In the genomic region with DNA sequence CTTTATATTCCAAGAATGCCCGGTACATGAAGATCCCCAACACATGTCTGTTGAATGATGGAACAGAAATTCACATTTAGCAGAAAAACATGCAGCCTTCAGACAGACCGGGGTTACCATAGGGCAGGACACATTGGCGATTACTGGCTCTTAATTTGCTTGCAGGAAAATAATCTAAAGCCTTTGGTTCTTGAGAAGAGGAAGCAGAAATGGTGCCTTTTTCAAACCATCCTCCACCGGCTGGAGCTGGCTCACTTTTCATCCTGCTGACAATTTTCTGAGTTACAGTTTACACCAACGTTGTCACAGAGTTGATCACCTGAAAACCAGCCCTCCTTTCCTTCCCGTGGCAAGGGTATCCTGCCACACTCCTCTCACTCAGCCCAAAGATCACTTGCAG, we compare ENCODE assay signal across 9 cellular contexts. TPM values are rescaled to one million over a fixed set of nuclear protein-coding genes. Genes with fewer than 3 reads are reported as not detected.
DNase-seq lines count a peak whose midpoint lies in the region; ATAC-seq and TF ChIP-seq lines count a peak whose summit lies in the region.
"Had no signal": no experiment of that assay in that cellular context is flagged by ENCODE, and none has a peak within 500 bp of the region (broad histone marks: within the 10 kb centered on the region; RNA-seq: fewer than 3 reads in every experiment).

No MANE protein-coding gene starts in this region.

- H3K4me3 Mint-ChIP-seq in activated naive CD4-positive, alpha-beta T cell treated with anti-CD3 and anti-CD28 coated beads for 36 hours, result peak overlapping the region; percentile 75
- H3K4me3 Mint-ChIP-seq in T-cell (peak overlapping the region; percentile 89 to 93 (median 90)), glutamatergic neuron (ENCODE audit: unreplicated experiment) (peak overlapping the region; percentile 92), Calu3 (ENCODE audit: low read depth, unreplicated experiment) (no peak overlapping the region)

- H3K9me3 Mint-ChIP-seq in activated naive CD4-positive, alpha-beta T cell treated with anti-CD3 and anti-CD28 coated beads for 36 hours, result no peaks in the 10 kb centered on the region
- H3K9me3 Mint-ChIP-seq in T-cell (no peaks in the 10 kb centered on the region), glutamatergic neuron (ENCODE audit: unreplicated experiment) (peaks cover 6% of the 10 kb centered on the region), Calu3 (ENCODE audit: low read depth, unreplicated experiment) (no peaks in the 10 kb centered on the region)

- no peaks in the 10 kb centered on the region for H3K9me3 ChIP-seq in thymus (ENCODE audit: control insufficient read depth)

- peaks cover 7% of the 10 kb centered on the region for H3K4me1 ChIP-seq in thymus (ENCODE audit: control insufficient read depth, insufficient read depth, low read length)

- no peak for ATAC-seq in T-cell (replicated peaks in 1 of 4)

- intact Hi-C loops in activated naive CD4-positive, alpha-beta T cell treated with anti-CD3 and anti-CD28 coated beads for 36 hours (cut with micrococcal nuclease), result loop anchor here (5.0 kb wide), 1 partner anchor 610 kb away; a partner anchor contains a TSS
- intact Hi-C loops in Calu3 (cut with micrococcal nuclease; ENCODE audit: unreplicated experiment), result no loop called here

- no TSS peak for BruUV-seq in Calu3 (replicated peaks; lab: Mats Ljungman, UMichigan)

- no peak for DNase-seq in activated naive CD4-positive, alpha-beta T cell treated with anti-CD3 and anti-CD28 coated beads for 36 hours
- no peak for DNase-seq in activated naive CD4-positive, alpha-beta T cell treated with Interleukin-2 at 50 U/mL for 16 hours
- DNase-seq in T-cell (no peak), glutamatergic neuron (no peak), G401 (ENCODE audit: low spot score) (no peak), Calu3 (no peak), NCI-H2107 (lab: John Stamatoyannopoulos, UW) (no peak)
- DNase-seq: NCI-H226 had no signal

- CTCF ChIA-PET in activated naive CD4-positive, alpha-beta T cell treated with anti-CD3 and anti-CD28 coated beads for 36 hours (lab: Charles Lee), result interaction anchor here (0.6 kb wide), 1 partner anchor 1216 kb away, joined by 4 read pairs; no protein-coding TSS in a partner anchor
- CTCF ChIA-PET in T-cell (lab: Charles Lee) (no interaction called here), Calu3 (lab: Charles Lee) (interaction anchor here (0.6 kb wide), 1 partner anchor 372 kb away, joined by 3 read pairs; no protein-coding TSS in a partner anchor)

- POLR2A ChIA-PET in T-cell (lab: Charles Lee), result interaction anchor here in 1 of 2 donors (0.7 kb wide), 1 partner anchor 86 kb away, joined by 8 read pairs; no protein-coding TSS in a partner anchor

- TF ChIP-seq CTCF in glutamatergic neuron (IDR thresholded peaks at IDR 0.05; ENCODE audit: partially characterized antibody, unreplicated experiment) (no peak), Calu3 (IDR thresholded peaks at IDR 0.05; ENCODE audit: unreplicated experiment) (no peak)

- H3K36me3 Mint-ChIP-seq in activated naive CD4-positive, alpha-beta T cell treated with anti-CD3 and anti-CD28 coated beads for 36 hours (ENCODE audit: low read depth), result peaks cover 2% of the 10 kb centered on the region
- H3K36me3 Mint-ChIP-seq in T-cell (no peaks in the 10 kb centered on the region), glutamatergic neuron (ENCODE audit: unreplicated experiment) (no peaks in the 10 kb centered on the region), Calu3 (ENCODE audit: insufficient read depth, unreplicated experiment) (peaks cover 15% of the 10 kb centered on the region)

- H3K4me1 Mint-ChIP-seq in activated naive CD4-positive, alpha-beta T cell treated with anti-CD3 and anti-CD28 coated beads for 36 hours (ENCODE audit: low read depth), result peaks cover 35% of the 10 kb centered on the region
- H3K4me1 Mint-ChIP-seq in T-cell (peaks cover 35 to 38% (median 36%) of the 10 kb centered on the region in 3 donors), glutamatergic neuron (ENCODE audit: low read depth, unreplicated experiment) (no peaks in the 10 kb centered on the region), Calu3 (ENCODE audit: low read depth, unreplicated experiment) (peaks cover 8% of the 10 kb centered on the region)

- in situ Hi-C loops in G401 (cut with HindIII; ENCODE audit: low sequenced_read_pairs), result no loop called here

- no peak overlapping the region for H3K27ac ChIP-seq in thymus (ENCODE audit: low read depth)

- no peak overlapping the region for H3K27ac Mint-ChIP-seq in activated naive CD4-positive, alpha-beta T cell treated with anti-CD3 and anti-CD28 coated beads for 36 hours
- peak overlapping the region; percentile 45 to 94 for H3K27ac Mint-ChIP-seq in T-cell
- no peak overlapping the region for H3K27ac Mint-ChIP-seq in glutamatergic neuron (ENCODE audit: unreplicated experiment)
- no peak overlapping the region for H3K27ac Mint-ChIP-seq in Calu3 (ENCODE audit: unreplicated experiment)

- no peaks in the 10 kb centered on the region for H3K36me3 ChIP-seq in thymus (ENCODE audit: control insufficient read depth, insufficient read depth)

- WGBS in thymus, result 23% methylated on average over 6 of the region's 6 CpGs

- H3K4me3 ChIP-seq in thymus (ENCODE audit: low read length), result peak overlapping the region; percentile 87

- no peaks in the 10 kb centered on the region for H3K27me3 Mint-ChIP-seq in activated naive CD4-positive, alpha-beta T cell treated with anti-CD3 and anti-CD28 coated beads for 36 hours (ENCODE audit: low read depth)
- H3K27me3 Mint-ChIP-seq in T-cell (no peaks in the 10 kb centered on the region), glutamatergic neuron (ENCODE audit: unreplicated experiment) (peaks cover 19% of the 10 kb centered on the region), Calu3 (ENCODE audit: unreplicated experiment) (peaks cover 14% of the 10 kb centered on the region)

- peaks cover 2% of the 10 kb centered on the region for H3K27me3 ChIP-seq in thymus (ENCODE audit: control insufficient read depth, insufficient read depth)

RNA-seq across cellular contexts. Expression of a gene that starts 32.6 kb away (rescaled TPM):
- 100 to 1,000 TPM; 170 to 176 TPM for total RNA-seq in activated naive CD4-positive, alpha-beta T cell treated with anti-CD3 and anti-CD28 coated beads for 36 hours
- total RNA-seq in T-cell (100 to 1,000 TPM; 111 to 125 (median 115) TPM), glutamatergic neuron (ENCODE audit: unreplicated experiment) (98.0 TPM), Calu3 (2022) (104 and 113 TPM in 2 replicates)
- polyA plus RNA-seq in thymus, result 176 TPM
- total RNA-seq in G401 (2014; rRNA removed; shearing (Covaris generic)), result 100 and 214 TPM in 2 replicates

RNA-seq across cellular contexts. Expression of a gene that starts 54.7 kb away (rescaled TPM):
- total RNA-seq in activated naive CD4-positive, alpha-beta T cell treated with anti-CD3 and anti-CD28 coated beads for 36 hours, result 10 to 100 TPM; 10.0 to 11.7 TPM
- 1 to 10 TPM; 3.4 to 5.7 (median 4.8) TPM for total RNA-seq in T-cell
- 0.69 TPM for total RNA-seq in glutamatergic neuron (ENCODE audit: unreplicated experiment)
- 9.8 TPM for polyA plus RNA-seq in thymus
- 5.5 and 9.9 TPM in 2 replicates for total RNA-seq in G401 (2014; rRNA removed; shearing (Covaris generic))
- total RNA-seq in Calu3 (2022), result 9.8 and 10.7 TPM in 2 replicates

Comparison
In these comparisons a context has a peak if more than half of its experiments do, and no peak if none do; other contexts are left out.
1. H3K27ac Mint-ChIP-seq: peak in T-cell (2 of 2); none in activated naive CD4-positive, alpha-beta T cell treated with anti-CD3 and anti-CD28 coated beads for 36 hours (single experiment), glutamatergic neuron (single experiment) and Calu3 (single experiment).
2. CTCF ChIA-PET loops: an anchor here in activated naive CD4-positive, alpha-beta T cell treated with anti-CD3 and anti-CD28 coated beads for 36 hours (0.6 kb wide) and Calu3 (0.6 kb wide); none called in T-cell.